16 cellular contexts compared by ENCODE assay signal in the genomic region with DNA sequence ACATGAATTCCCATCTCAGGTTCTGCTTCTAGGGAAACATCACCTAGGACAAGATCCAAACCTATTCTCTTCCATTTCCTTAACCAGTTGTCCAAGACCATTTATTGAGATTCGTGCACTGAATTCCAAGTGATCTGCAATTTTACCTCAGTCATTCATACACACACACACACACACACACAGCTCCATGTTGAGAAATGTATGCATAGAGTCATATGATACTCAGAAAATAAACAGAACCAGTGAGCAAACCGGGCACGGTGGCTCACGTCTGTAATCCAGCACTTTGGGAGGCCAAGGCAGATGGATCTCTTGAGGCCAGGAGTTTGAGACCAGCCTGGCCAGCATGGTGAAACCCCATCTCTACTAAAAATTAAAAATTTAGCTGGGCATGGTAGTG. TPM values are rescaled to one million over a fixed set of nuclear protein-coding genes. Genes with fewer than 3 reads are reported as not detected.
DNase-seq lines count a peak whose midpoint lies in the region; ATAC-seq and TF ChIP-seq lines count a peak whose summit lies in the region.
"Had no signal": no experiment of that assay in that cellular context is flagged by ENCODE, and none has a peak within 500 bp of the region (broad histone marks: within the 10 kb centered on the region; RNA-seq: fewer than 3 reads in every experiment).

No MANE protein-coding gene starts in this region.

- no peaks in the 10 kb centered on the region for H3K36me3 ChIP-seq in adipocyte (ENCODE audit: control insufficient read depth, insufficient read depth, low read length, severe bottlenecking)
- H3K36me3 ChIP-seq: BE2C had no signal

- no peak overlapping the region for H3K4me3 ChIP-seq in adipocyte (ENCODE audit: low read length)
- H3K4me3 ChIP-seq: A549, GM23338 had no signal

- ATAC-seq in stimulated activated naive CD8-positive, alpha-beta T cell treated with anti-CD3 and anti-CD28 coated beads, Interleukin-15, amount 100 ng/mL, for 72 hours: no peak
- ATAC-seq in HG03520 (IDR thresholded peaks at IDR 0.05; ENCODE audit: unreplicated experiment): no peak
- ATAC-seq: A549, GM23338 had no signal

- peaks cover 7% of the 10 kb centered on the region for H3K4me1 Mint-ChIP-seq in Calu3 (ENCODE audit: low read depth, unreplicated experiment)
- peaks cover 11% of the 10 kb centered on the region for H3K4me1 Mint-ChIP-seq in stimulated activated naive CD8-positive, alpha-beta T cell treated with anti-CD3 and anti-CD28 coated beads, Interleukin-15, amount 100 ng/mL, for 72 hours
- H3K4me1 Mint-ChIP-seq: CD4-positive, alpha-beta memory T cell; GM23338 had no signal

- no peaks in the 10 kb centered on the region for H3K27me3 Mint-ChIP-seq in Calu3 (ENCODE audit: unreplicated experiment)
- peaks cover 10% of the 10 kb centered on the region for H3K27me3 Mint-ChIP-seq in stimulated activated naive CD8-positive, alpha-beta T cell treated with anti-CD3 and anti-CD28 coated beads, Interleukin-15, amount 100 ng/mL, for 72 hours
- H3K27me3 Mint-ChIP-seq: CD4-positive, alpha-beta memory T cell had no signal

- H3K36me3 Mint-ChIP-seq in Calu3 (ENCODE audit: insufficient read depth, unreplicated experiment): no peaks in the 10 kb centered on the region
- H3K36me3 Mint-ChIP-seq: CD4-positive, alpha-beta memory T cell had no signal

- H3K27ac Mint-ChIP-seq in Calu3 (ENCODE audit: unreplicated experiment): peak overlapping the region; percentile 66
- H3K27ac Mint-ChIP-seq in stimulated activated naive CD8-positive, alpha-beta T cell treated with anti-CD3 and anti-CD28 coated beads, Interleukin-15, amount 100 ng/mL, for 72 hours: peak overlapping the region in 1 of 2 donors; percentile 40
- H3K27ac Mint-ChIP-seq: CD4-positive, alpha-beta memory T cell; GM23338 had no signal

- BruUV-seq in Calu3 (replicated peaks; lab: Mats Ljungman, UMichigan): no TSS peak

- DNase-seq in COLO668 (lab: John Stamatoyannopoulos, UW; ENCODE audit: unreplicated experiment): peak; percentile 0
- DNase-seq in Calu3: no peak
- DNase-seq in adipocyte (ENCODE audit: low read depth): peak; percentile 15
- peak; percentile 87 for DNase-seq in fibroblast of gingiva (ENCODE audit: low read depth)
- DNase-seq in stimulated activated naive CD8-positive, alpha-beta T cell treated with anti-CD3 and anti-CD28 coated beads, Interleukin-15, amount 100 ng/mL, for 72 hours: no peak
- DNase-seq in DMS 273 treated with DMSO at 0.1 percent for 48 hours (lab: John Stamatoyannopoulos, UW): no peak
- DNase-seq: BE2C; CD4-positive, alpha-beta memory T cell; COR-L47; DMS79 treated with DMSO at 0.1 percent for 48 hours; EL; H7 had no signal

- peaks cover 3% of the 10 kb centered on the region for H3K9me3 Mint-ChIP-seq in Calu3 (ENCODE audit: low read depth, unreplicated experiment)
- peaks cover 0 to 5% of the 10 kb centered on the region in 2 donors for H3K9me3 Mint-ChIP-seq in stimulated activated naive CD8-positive, alpha-beta T cell treated with anti-CD3 and anti-CD28 coated beads, Interleukin-15, amount 100 ng/mL, for 72 hours
- H3K9me3 Mint-ChIP-seq: CD4-positive, alpha-beta memory T cell; GM23338 had no signal

- no peak overlapping the region for H3K4me3 Mint-ChIP-seq in Calu3 (ENCODE audit: low read depth, unreplicated experiment)
- H3K4me3 Mint-ChIP-seq in stimulated activated naive CD8-positive, alpha-beta T cell treated with anti-CD3 and anti-CD28 coated beads, Interleukin-15, amount 100 ng/mL, for 72 hours: no peak overlapping the region
- H3K4me3 Mint-ChIP-seq: GM23338 had no signal

- H3K4me1 ChIP-seq in adipocyte (ENCODE audit: control insufficient read depth, insufficient read depth, low read length): no peaks in the 10 kb centered on the region
- H3K4me1 ChIP-seq: A549, BE2C had no signal

- H3K9ac ChIP-seq in adipocyte (ENCODE audit: low read length): no peak overlapping the region

- TF ChIP-seq CTCF in Calu3 (IDR thresholded peaks at IDR 0.05; ENCODE audit: unreplicated experiment): no peak

- H3K9me3 ChIP-seq in adipocyte (ENCODE audit: control insufficient read depth, low read length): no peaks in the 10 kb centered on the region
- H3K9me3 ChIP-seq: A549, BE2C had no signal

- no peaks in the 10 kb centered on the region for H3K27me3 ChIP-seq in adipocyte (replicated peaks; ENCODE audit: control insufficient read depth, insufficient read depth, low read length)

- intact Hi-C loops in Calu3 (cut with micrococcal nuclease; ENCODE audit: unreplicated experiment): no loop called here

- CTCF ChIA-PET in Calu3 (lab: Charles Lee): no interaction called here

RNA-seq across cellular contexts. Expression of a gene that starts 6.1 kb away (rescaled TPM):
- 76.7 and 78.5 TPM in 2 replicates for total RNA-seq in Calu3 (2022)

RNA-seq across cellular contexts. Expression of a gene that starts 43.2 kb away (rescaled TPM):
- total RNA-seq in Calu3 (2022): 71.2 and 128 TPM in 2 replicates

RNA-seq across cellular contexts. Expression of a gene that starts 43.3 kb away (rescaled TPM):
- 73.9 and 121 TPM in 2 replicates for total RNA-seq in Calu3 (2022)

RNA-seq across cellular contexts. Expression of a gene that starts 56.6 kb away (rescaled TPM):
- total RNA-seq in Calu3 (2022): 3.4 and 3.6 TPM in 2 replicates
- total RNA-seq: H7, HT1080 had no signal

Comparison
In these comparisons a context has a peak if more than half of its experiments do, and no peak if none do; other contexts are left out.
1. DNase-seq: peak in COLO668 (single experiment), adipocyte (single experiment) and fibroblast of gingiva (single experiment); none in Calu3 (single experiment), stimulated activated naive CD8-positive, alpha-beta T cell treated with anti-CD3 and anti-CD28 coated beads, Interleukin-15, amount 100 ng/mL, for 72 hours (0 of 2) and DMS 273 treated with DMSO at 0.1 percent for 48 hours (single experiment).